In the genomic region with DNA sequence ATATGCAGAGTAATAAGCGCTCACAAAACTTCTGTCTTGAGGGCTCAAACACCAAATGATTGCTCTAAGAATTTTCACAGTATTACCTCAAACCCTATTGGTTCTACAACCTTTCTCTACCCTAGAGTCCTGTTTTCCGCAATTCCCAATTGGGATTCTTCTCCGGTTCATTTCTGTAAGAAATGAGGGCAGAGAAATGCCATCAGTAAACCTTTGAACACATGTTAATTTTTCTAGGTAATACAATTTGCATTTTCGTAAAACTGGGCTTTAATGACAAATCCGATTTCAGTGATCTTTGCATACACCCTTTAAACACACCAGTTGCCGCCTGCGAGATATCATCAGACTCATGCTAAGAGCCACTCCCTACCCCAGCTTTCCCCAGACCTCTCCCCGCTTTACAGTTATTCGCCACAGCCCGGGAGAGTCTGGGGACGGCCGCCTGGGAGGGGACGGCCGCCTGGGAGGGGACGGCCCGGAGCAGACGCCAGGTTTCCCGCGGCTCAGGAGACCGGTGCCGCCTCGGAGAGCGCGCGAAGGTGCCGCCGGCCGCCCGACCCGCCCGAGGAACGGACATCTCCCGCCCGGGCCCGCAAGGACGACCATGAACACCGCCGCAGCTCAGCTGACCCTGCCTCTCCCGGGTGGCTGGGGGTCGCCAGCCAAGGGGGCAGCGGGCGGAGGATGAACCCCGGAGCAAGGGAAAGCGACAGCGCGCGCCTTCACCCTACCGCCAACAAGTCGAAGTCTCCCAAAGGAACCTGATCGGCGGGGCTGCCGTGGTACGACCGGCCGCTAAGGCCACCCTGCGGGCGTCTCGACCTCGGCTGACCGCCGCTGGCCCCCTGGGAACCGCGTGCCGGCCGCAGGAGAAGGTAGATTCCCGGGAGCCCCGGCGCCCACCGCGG, we compare ENCODE assay signal across 8 cellular contexts. TPM values are rescaled to one million over a fixed set of nuclear protein-coding genes. Genes with fewer than 3 reads are reported as not detected.
DNase-seq lines count a peak whose midpoint lies in the region; ATAC-seq and TF ChIP-seq lines count a peak whose summit lies in the region.

No MANE protein-coding gene starts in this region.

- peak overlapping the region; percentile 99 for H3K27ac Mint-ChIP-seq in chondrocyte (ENCODE audit: unreplicated experiment)

- H3K4me3 Mint-ChIP-seq in chondrocyte (ENCODE audit: unreplicated experiment) = peak overlapping the region; percentile 97

- TF ChIP-seq CTCF in chondrocyte (IDR thresholded peaks at IDR 0.05) = no peak

- no peaks in the 10 kb centered on the region for H3K27me3 Mint-ChIP-seq in chondrocyte (ENCODE audit: low read depth)

- H3K9me3 Mint-ChIP-seq in chondrocyte (ENCODE audit: low read depth) = no peaks in the 10 kb centered on the region

- H3K36me3 Mint-ChIP-seq in chondrocyte (ENCODE audit: low read depth) = no peaks in the 10 kb centered on the region

- peaks cover 42% of the 10 kb centered on the region for H3K4me1 Mint-ChIP-seq in chondrocyte (ENCODE audit: low read depth)

- DNase-seq in NOMO-1 (lab: John Stamatoyannopoulos, UW; ENCODE audit: unreplicated experiment in 2 of 2) (peak; percentile 42 to 54), NOMO-1 treated with dmso at 0.1 percent for 144 hours (lab: John Stamatoyannopoulos, UW; ENCODE audit: unreplicated experiment) (no peak), HuH-7 (ENCODE audit: low spot score) (peak; percentile 20), SW480 (ENCODE audit: low spot score) (peak; percentile 88), chondrocyte (ENCODE audit: low spot score) (peak; percentile 91), left kidney (ENCODE audit: low read depth, low spot score) (peak; percentile 85)
- DNase-seq in stimulated activated CD4-positive, alpha-beta T cell treated with anti-CD3 and anti-CD28 coated beads, TNF-alpha, amount 100 ng/mL, for 48 hours (ENCODE audit: low read depth in 3 of 3) = peak; percentile 6 to 31 (median 7)

- peak; percentile 43 for ATAC-seq in GM21529 (IDR thresholded peaks at IDR 0.05; ENCODE audit: unreplicated experiment)

RNA-seq across cellular contexts. Expression of gene SMC6, which starts 0.5 kb away (rescaled TPM):
- 20.1 to 21.0 TPM (median 21.0 TPM) in 3 replicates for total RNA-seq in chondrocyte

RNA-seq across cellular contexts. Expression of gene GEN1, which starts 0.8 kb away (rescaled TPM):
- total RNA-seq in chondrocyte = 7.2 to 9.4 TPM (median 7.6 TPM) in 3 replicates
